ENCODE assay signal across 8 cellular contexts in the genomic region with DNA sequence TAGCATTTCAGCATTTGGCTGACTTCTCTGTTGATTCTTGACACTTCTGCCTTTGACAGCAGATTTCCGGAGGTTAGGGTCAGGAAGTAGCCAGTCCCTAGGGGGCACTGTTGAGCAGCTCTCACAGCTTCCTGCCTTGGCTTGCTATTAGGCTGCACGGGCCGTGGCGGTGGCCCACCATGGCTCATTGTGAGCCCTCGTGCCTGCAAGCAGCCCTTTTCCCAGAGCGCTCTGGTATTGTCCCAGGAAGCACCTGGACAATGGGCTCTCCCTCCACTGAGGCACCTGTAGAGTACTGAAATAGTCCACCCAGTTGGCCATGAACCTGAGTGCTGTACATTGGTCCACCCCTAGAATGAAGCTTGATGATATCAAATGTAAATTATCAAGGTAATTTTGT.
DNase-seq lines count a peak whose midpoint lies in the region; ATAC-seq, FAIRE-seq and TF ChIP-seq lines count a peak whose summit lies in the region.

No MANE protein-coding gene starts in this region.

- no peaks in the 10 kb centered on the region for H3K9me3 ChIP-seq in Loucy (ENCODE audit: insufficient read depth, low read depth, low read length)
- H3K9me3 ChIP-seq in H1 (ENCODE audit: insufficient read depth in 2 of 2, low read depth in 1 of 2, low read length in 1 of 2) = no peaks in the 10 kb centered on the region
- no peaks in the 10 kb centered on the region for H3K9me3 ChIP-seq in transverse colon

- ATAC-seq in GM21526 (IDR thresholded peaks at IDR 0.05; ENCODE audit: low FRiP score, unreplicated experiment) (no peak), GM21447 (IDR thresholded peaks at IDR 0.05; ENCODE audit: unreplicated experiment) (no peak)

- H3K9me3 Mint-ChIP-seq in neural crest cell = no peaks in the 10 kb centered on the region

- 76% methylated on average over 6 of the region's 6 CpGs; no CpG with 5 or more reads in 1 of the 2 experiments for WGBS in H1 (ENCODE audit: extremely low coverage in 1 of 2, insufficient coverage in 1 of 2, insufficient read length in 1 of 2, insufficient replicate concordance in 2 of 2, low coverage in 1 of 2, low lambda C conversion rate in 2 of 2, missing lambda C conversion rate in 1 of 2), 2 experiments
- WGBS in transverse colon (ENCODE audit: low coverage in 1 of 2), 2 donors = 33 to 61% methylated on average over 1 to 6 of the region's 6 CpGs

- H4K20me1 ChIP-seq in Loucy (ENCODE audit: insufficient read depth, low read length, poor library complexity, severe bottlenecking) (peaks cover 14% of the 10 kb centered on the region), H1 (replicated peaks in 1 of 2; ENCODE audit: control insufficient read depth in 1 of 2, insufficient read depth in 2 of 2, low read length in 2 of 2) (peaks cover 0 to 4% of the 10 kb centered on the region in 2 experiments)

- H3K27ac ChIP-seq in H1 (ENCODE audit: low read depth, low read length) (no peak overlapping the region), transverse colon (no peak overlapping the region)

- peaks cover 8% of the 10 kb centered on the region for H3K4me1 Mint-ChIP-seq in neural crest cell

- peaks cover 21% of the 10 kb centered on the region for H3K36me3 Mint-ChIP-seq in neural crest cell (ENCODE audit: low read depth)

- H3F3A ChIP-seq in Loucy (ENCODE audit: low read depth) = no peaks in the 10 kb centered on the region

- peak; percentile 72 for TF ChIP-seq RAD21 in H1 (IDR thresholded peaks at IDR 0.05 in 1 of 2, conservative IDR thresholded peaks at IDR 0.05 in 1 of 2; ENCODE audit: low read depth in 2 of 2, low read length in 2 of 2)

- DNase-seq in G401 (ENCODE audit: low spot score) (peak; percentile 16), H1 (ENCODE audit: low read depth in 1 of 2, low spot score in 2 of 2) (peak; percentile 56 to 94), neural crest cell (ENCODE audit: low read depth, low spot score) (peak; percentile 68), transverse colon (peak; percentile 40)
- DNase-seq in activated CD4-positive, alpha-beta T cell treated with anti-CD3 and anti-CD28 coated beads, Interleukin-2, amount 50 U/mL, for 4 hours = peak; percentile 39 to 49

- H4K91ac ChIP-seq in H1 (replicated peaks; ENCODE audit: insufficient read length, low read length) = no peak overlapping the region

- H3K56ac ChIP-seq in H1 (replicated peaks; ENCODE audit: insufficient read length, low read depth, low read length) = no peak overlapping the region

- H2BK15ac ChIP-seq in H1 (ENCODE audit: low read length) = no peak overlapping the region

- H3K9ac ChIP-seq in Loucy (ENCODE audit: low read depth, low read length, poor library complexity, severe bottlenecking) = no peak overlapping the region
- H3K9ac ChIP-seq in H1 (replicated peaks in 1 of 4; ENCODE audit: extremely low read depth in 1 of 4, low read depth in 3 of 4, low read length in 3 of 4) = no peak overlapping the region

- TF ChIP-seq CTCF in Loucy (conservative IDR thresholded peaks at IDR 0.05; ENCODE audit: low read length) (peak; percentile 86), H1 (IDR thresholded peaks at IDR 0.05; ENCODE audit: control extremely low read depth in 1 of 3, insufficient read depth in 1 of 3, low read depth in 1 of 3, low read length in 3 of 3) (peak; percentile 78 to 96 (median 91)), neural crest cell (conservative IDR thresholded peaks at IDR 0.05) (peak; percentile 67), transverse colon (IDR thresholded peaks at IDR 0.05) (peak; percentile 38 to 58 (median 47))

- no peaks in the 10 kb centered on the region for H3K27me3 Mint-ChIP-seq in neural crest cell (ENCODE audit: low read depth)

- H3K9me2 ChIP-seq in Loucy (replicated peaks; ENCODE audit: low read depth, low read length) = no peaks in the 10 kb centered on the region

- no peak overlapping the region for H2BK20ac ChIP-seq in H1 (ENCODE audit: low read length)

- H4K5ac ChIP-seq in H1 (ENCODE audit: insufficient read length, low read depth, low read length) = no peak overlapping the region

- H3K27ac Mint-ChIP-seq in neural crest cell (ENCODE audit: unreplicated experiment) = no peak overlapping the region

- no peaks in the 10 kb centered on the region for H3K23me2 ChIP-seq in H1 (ENCODE audit: low read depth, low read length)

- H3K79me1 ChIP-seq in H1 (ENCODE audit: low read depth, low read length) = peaks cover 5% of the 10 kb centered on the region; the same call in 1 of the 2 replicates

- H4K8ac ChIP-seq in H1 (ENCODE audit: extremely low read depth, insufficient read depth, low read length) = no peak overlapping the region

- H3K23ac ChIP-seq in H1 (ENCODE audit: insufficient read length) = no peak overlapping the region

- H2BK120ac ChIP-seq in H1 (replicated peaks; ENCODE audit: low read depth, low read length) = no peak overlapping the region

- in situ Hi-C loops in G401 (cut with HindIII; ENCODE audit: low sequenced_read_pairs) = no loop called here
- in situ Hi-C loops in transverse colon (cut with MboI; ENCODE audit: low pct_ligation_motif_present in 1 of 4, low pct_unique_long_range_greater_than_20kb in 1 of 4, low sequenced_read_pairs in 3 of 4) = no loop called here

- no peak overlapping the region for H2BK12ac ChIP-seq in H1 (ENCODE audit: low read depth, low read length)

- no peak overlapping the region for H3K4ac ChIP-seq in H1 (replicated peaks; ENCODE audit: insufficient read length, low read depth, low read length)

- H3K4me2 ChIP-seq in Loucy (ENCODE audit: low read depth, low read length, poor library complexity, severe bottlenecking) = no peak overlapping the region
- H3K4me2 ChIP-seq in H1 (ENCODE audit: insufficient read depth in 1 of 2, low read depth in 2 of 2, low read length in 2 of 2) = no peak overlapping the region

- no peak for TF ChIP-seq EP300 in H1 (IDR thresholded peaks at IDR 0.05; ENCODE audit: borderline replicate concordance in 1 of 2, low read depth in 2 of 2, low read length in 2 of 2)
- TF ChIP-seq EP300 in transverse colon (IDR thresholded peaks at IDR 0.05; ENCODE audit: low read depth) = no peak

- FAIRE-seq in H1 (lab: Jason Lieb, UNC) = peak; percentile 58

- H3K4me1 ChIP-seq in Loucy (ENCODE audit: insufficient read depth, low read length, poor library complexity, severe bottlenecking) (no peaks in the 10 kb centered on the region), H1 (replicated peaks in 1 of 4; ENCODE audit: control insufficient read depth in 3 of 4, insufficient read depth in 4 of 4, low read length in 3 of 4) (no peaks in the 10 kb centered on the region), transverse colon (peaks cover 0 to 5% (median 0%) of the 10 kb centered on the region in 4 donors)

- intact Hi-C loops in transverse colon (cut with DNase I; ENCODE audit: low total_unique reads) = no loop called here

- no peak overlapping the region for H3K18ac ChIP-seq in H1 (ENCODE audit: extremely low read depth, low read length)

- no peaks in the 10 kb centered on the region for H3K79me2 ChIP-seq in Loucy (ENCODE audit: insufficient read depth, low read length)
- H3K79me2 ChIP-seq in H1 (ENCODE audit: control insufficient read depth in 1 of 2, insufficient read depth in 2 of 2, low read length in 2 of 2) = peaks cover 0 to 11% of the 10 kb centered on the region in 2 experiments; a peak in 1 of 4 replicates

- no peaks in the 10 kb centered on the region for H3K27me3 ChIP-seq in Loucy (ENCODE audit: insufficient read depth, low read length, poor library complexity, severe bottlenecking)
- H3K27me3 ChIP-seq in H1 (replicated peaks in 1 of 4; ENCODE audit: control insufficient read depth in 3 of 4, extremely low read depth in 1 of 4, insufficient read depth in 3 of 4, low read length in 3 of 4) = no peaks in the 10 kb centered on the region
- H3K27me3 ChIP-seq in transverse colon = no peaks in the 10 kb centered on the region

- H2BK5ac ChIP-seq in H1 (ENCODE audit: low read depth, low read length) = no peak overlapping the region

- H3K14ac ChIP-seq in H1 (ENCODE audit: insufficient read length) = no peak overlapping the region

- POLR2A ChIA-PET in H1 (lab: Charles Lee; ENCODE audit: partially characterized antibody) = interaction anchor here (1.2 kb wide), 1 partner anchor 10 kb away, joined by 4 read pairs; no protein-coding TSS in a partner anchor

- CTCF ChIA-PET in H1 (lab: Charles Lee; ENCODE audit: partially characterized antibody) = interaction anchor here (0.6 to 4.0 kb wide), 35 partner anchors 8 to 1337 kb away, joined by 3 to 28 read pairs (median 3); no protein-coding TSS in a partner anchor

- H3K36me3 ChIP-seq in Loucy (ENCODE audit: insufficient read depth, low read length) = peaks cover 93% of the 10 kb centered on the region
- peaks cover 4 to 37% (median 23%) of the 10 kb centered on the region in 4 experiments; a peak in 7 of 8 replicates for H3K36me3 ChIP-seq in H1 (ENCODE audit: control insufficient read depth in 2 of 4, insufficient read depth in 4 of 4, low read length in 3 of 4)
- H3K36me3 ChIP-seq in transverse colon = peaks cover 0 to 34% (median 0%) of the 10 kb centered on the region in 4 donors

- H3K4me3 ChIP-seq in Loucy (ENCODE audit: low read length, poor library complexity, severe bottlenecking) (no peak overlapping the region), H1 (ENCODE audit: extremely low read depth in 1 of 4, insufficient read depth in 2 of 4, low read depth in 3 of 4, low read length in 4 of 4) (no peak overlapping the region), transverse colon (no peak overlapping the region)

- H2AK5ac ChIP-seq in H1 (ENCODE audit: low read depth, low read length) = no peak overlapping the region

- TF ChIP-seq POLR2A in H1 (IDR thresholded peaks at IDR 0.05; ENCODE audit: control extremely low read depth in 1 of 2, low read depth in 2 of 2, low read length in 2 of 2) (no peak), transverse colon (IDR thresholded peaks at IDR 0.05) (no peak)

- H2AFZ ChIP-seq in Loucy (ENCODE audit: low read length) (no peak overlapping the region), H1 (ENCODE audit: low read length) (no peak overlapping the region)

- H3K4me3 Mint-ChIP-seq in neural crest cell = no peak overlapping the region

TF ChIP-seq in H1, 55 proteins besides CTCF, POLR2A, EP300 and RAD21 (continues in another document):
- TF ChIP-seq POLR2AphosphoS5 (IDR thresholded peaks at IDR 0.05; ENCODE audit: low read depth, low read length) = no peak
- TF ChIP-seq, protein P1, sequence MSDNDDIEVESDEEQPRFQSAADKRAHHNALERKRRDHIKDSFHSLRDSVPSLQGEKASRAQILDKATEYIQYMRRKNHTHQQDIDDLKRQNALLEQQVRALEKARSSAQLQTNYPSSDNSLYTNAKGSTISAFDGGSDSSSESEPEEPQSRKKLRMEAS (IDR thresholded peaks at IDR 0.05) = peak; percentile 48
- peak; percentile 65 to 83; a peak in 2 of 4 replicates for TF ChIP-seq SIN3A (conservative IDR thresholded peaks at IDR 0.05 in 1 of 2, IDR thresholded peaks at IDR 0.05 in 1 of 2; ENCODE audit: low read depth in 1 of 2, low read length in 2 of 2)
- 0 out of 2 replicates have a peak, but pooled peaks have one; percentile 28 for TF ChIP-seq YY1 (IDR thresholded peaks at IDR 0.05; ENCODE audit: low read depth, low read length)

Comparison
In these comparisons a context has a peak if more than half of its experiments do, and no peak if none do; other contexts are left out.
1. DNase-seq: peak in every context shown above with its lines; median percentile 75 in H1; 68 in neural crest cell; 44 in activated CD4-positive, alpha-beta T cell treated with anti-CD3 and anti-CD28 coated beads, Interleukin-2, amount 50 U/mL, for 4 hours; 40 in transverse colon; 16 in G401.